Comparison of ENCODE assay signal across 8 cellular contexts in the genomic region with DNA sequence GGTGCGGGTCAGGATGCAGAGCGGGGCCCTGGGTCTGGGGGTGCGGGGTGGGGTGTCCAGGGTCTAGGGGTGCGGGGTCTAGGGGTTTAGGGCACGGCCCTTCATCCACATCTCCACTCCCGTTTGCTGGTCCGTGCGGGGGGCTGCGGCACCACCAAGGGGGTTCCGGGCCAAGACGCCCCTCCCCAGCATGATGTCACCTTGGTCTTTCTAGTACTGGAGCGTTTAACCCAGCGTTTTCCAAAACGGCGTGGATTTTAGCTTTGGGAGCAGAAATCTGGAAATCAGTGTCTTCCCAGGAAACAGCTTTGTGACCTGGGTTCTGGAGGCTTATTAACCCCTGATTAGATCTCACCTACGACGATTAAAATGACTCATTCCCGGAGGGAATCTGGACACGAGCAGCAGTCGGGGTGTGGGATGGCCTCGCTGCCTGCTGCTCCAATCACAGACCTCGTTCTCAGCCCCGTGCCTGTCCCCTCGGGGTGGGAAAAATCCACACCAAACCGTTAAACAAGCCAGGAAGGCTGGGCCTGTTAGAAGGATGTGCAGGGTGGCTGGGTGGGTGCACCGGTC. TPM values are rescaled to one million over a fixed set of nuclear protein-coding genes. Genes with fewer than 3 reads are reported as not detected.
A peak's percentile ranks its signal among the peaks of the same experiment; 100 is the strongest.
DNase-seq lines count a peak whose midpoint lies in the region; ATAC-seq and TF ChIP-seq lines count a peak whose summit lies in the region.

No MANE protein-coding gene starts in this region.

- H3K9me3 Mint-ChIP-seq in endothelial cell (ENCODE audit: unreplicated experiment): no peaks in the 10 kb centered on the region

- H3K27me3 Mint-ChIP-seq in endothelial cell (ENCODE audit: unreplicated experiment): peaks cover 12% of the 10 kb centered on the region

- in situ Hi-C loops in SK-MEL-5 (cut with HindIII; ENCODE audit: low pct_unique_long_range_greater_than_20kb, low sequenced_read_pairs): no loop called here

- H3K36me3 ChIP-seq in mucosa of descending colon (ENCODE audit: low read depth) (no peaks in the 10 kb centered on the region), vagina (no peaks in the 10 kb centered on the region)

- H3K27ac Mint-ChIP-seq in endothelial cell (ENCODE audit: unreplicated experiment): peak overlapping the region; percentile 96

- peak; percentile 18 for ATAC-seq in mucosa of descending colon
- no peak for ATAC-seq in GM18909 (IDR thresholded peaks at IDR 0.05; ENCODE audit: poor library complexity, unreplicated experiment)

- peaks cover 42% of the 10 kb centered on the region for H3K4me1 Mint-ChIP-seq in endothelial cell (ENCODE audit: unreplicated experiment)

- H3K9me3 ChIP-seq in mucosa of descending colon (no peaks in the 10 kb centered on the region), vagina (no peaks in the 10 kb centered on the region)

- intact Hi-C loops in mucosa of descending colon (cut with DNase I, micrococcal nuclease): no loop called here
- intact Hi-C loops in vagina (cut with DNase I): no loop called here

- H3K4me3 ChIP-seq in mucosa of descending colon (peak overlapping the region; percentile 68), vagina (peak overlapping the region; percentile 84 to 100)

- H3K4me1 ChIP-seq in mucosa of descending colon (ENCODE audit: low read depth): peaks cover 41% of the 10 kb centered on the region
- peaks cover 53% of the 10 kb centered on the region for H3K4me1 ChIP-seq in vagina

- H3K27me3 ChIP-seq in vagina: no peaks in the 10 kb centered on the region

- TF ChIP-seq CTCF in endothelial cell (IDR thresholded peaks at IDR 0.05; ENCODE audit: unreplicated experiment) (no peak), mucosa of descending colon (IDR thresholded peaks at IDR 0.05) (no peak), vagina (IDR thresholded peaks at IDR 0.05) (no peak)

- H3K4me3 Mint-ChIP-seq in endothelial cell (ENCODE audit: unreplicated experiment): peak overlapping the region; percentile 97

- TF ChIP-seq POLR2A in vagina (IDR thresholded peaks at IDR 0.05): no peak

- H3K36me3 Mint-ChIP-seq in endothelial cell (ENCODE audit: low read depth, unreplicated experiment): peaks cover 17% of the 10 kb centered on the region

- peak; percentile 33 for DNase-seq in activated T-cell treated with anti-CD3 and anti-CD28 coated beads, Interleukin-2, amount 50 U/mL, for 1 hour
- no peak for DNase-seq in activated T-cell treated with anti-CD3 and anti-CD28 coated beads, Interleukin-2, amount 50 U/mL, for 48 hours
- peak; percentile 66 for DNase-seq in SK-MEL-5 (ENCODE audit: low read depth, low spot score)
- DNase-seq in endothelial cell (ENCODE audit: low spot score): peak; percentile 45
- peak in 2 of 3 donors; percentile 33 to 52 for DNase-seq in mucosa of descending colon
- DNase-seq in vagina (ENCODE audit: extremely low spot score in 2 of 2): no peak
- no peak for DNase-seq in NCI-H2107 treated with DMSO at 0.1 percent for 48 hours (lab: John Stamatoyannopoulos, UW; ENCODE audit: unreplicated experiment)

- peak overlapping the region; percentile 93 for H3K27ac ChIP-seq in vagina

RNA-seq across cellular contexts. Expression of a gene that starts 0.8 kb away (rescaled TPM):
- 14.6 and 16.2 TPM in 2 replicates for total RNA-seq in SK-MEL-5 (2014; rRNA removed; shearing (Covaris generic))
- 31.1 and 58.9 TPM in 2 replicates for polyA plus RNA-seq in SK-MEL-5 (2015; cell fraction: cytosol; rRNA removed)
- polyA plus RNA-seq in SK-MEL-5 (2015; cell fraction: nucleus; rRNA removed): 94.3 and 150 TPM in 2 replicates
- 287 TPM for total RNA-seq in endothelial cell (ENCODE audit: unreplicated experiment)
- 100 to 1,000 TPM in 1 of 3 donors, 10 to 100 TPM in 2; 68.8 to 105 (median 99.5) TPM for total RNA-seq in mucosa of descending colon
- total RNA-seq in vagina: 58.7 TPM

RNA-seq across cellular contexts. Expression of a gene that starts 15.8 kb away (rescaled TPM):
- 21.8 and 31.0 TPM in 2 replicates for total RNA-seq in SK-MEL-5 (2014; rRNA removed; shearing (Covaris generic))
- polyA plus RNA-seq in SK-MEL-5 (2015; cell fraction: cytosol; rRNA removed): 248 and 307 TPM in 2 replicates
- polyA plus RNA-seq in SK-MEL-5 (2015; cell fraction: nucleus; rRNA removed): 47.5 and 57.7 TPM in 2 replicates
- total RNA-seq in endothelial cell (ENCODE audit: unreplicated experiment) (69.3 TPM), mucosa of descending colon (10 to 100 TPM; 52.3 to 64.3 (median 55.3) TPM), vagina (72.9 TPM)

Comparison
In these comparisons a context has a peak if more than half of its experiments do, and no peak if none do; other contexts are left out.
1. DNase-seq: peak in activated T-cell treated with anti-CD3 and anti-CD28 coated beads, Interleukin-2, amount 50 U/mL, for 1 hour (single experiment), SK-MEL-5 (single experiment), endothelial cell (single experiment) and mucosa of descending colon (2 of 3); none in activated T-cell treated with anti-CD3 and anti-CD28 coated beads, Interleukin-2, amount 50 U/mL, for 48 hours (0 of 2), vagina (0 of 2) and NCI-H2107 treated with DMSO at 0.1 percent for 48 hours (single experiment).